Comparison of ENCODE assay signal across 1 cellular context in the genomic region with DNA sequence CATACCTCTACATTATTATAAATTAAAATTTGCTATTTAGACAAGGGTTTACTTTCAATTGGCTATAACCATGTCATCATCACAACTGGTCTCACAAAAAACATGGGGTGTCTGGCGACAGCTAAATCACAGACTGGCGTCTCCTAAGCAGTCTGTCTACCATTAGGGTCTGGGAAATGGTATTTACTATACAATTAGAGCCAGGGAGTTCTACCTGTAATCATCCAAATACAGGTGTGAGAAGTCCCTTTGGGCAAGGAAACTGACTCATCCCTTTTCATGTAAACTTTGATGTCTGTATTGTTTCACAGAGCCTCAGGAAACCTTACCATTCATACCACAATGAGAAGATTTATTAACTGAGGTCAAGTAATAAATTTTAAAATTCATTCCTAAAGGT.
A peak's percentile ranks its signal among the peaks of the same experiment; 100 is the strongest.
TF ChIP-seq lines count a peak whose summit lies in the region.

No MANE protein-coding gene starts in this region.

TF ChIP-seq in HCT116, 20 proteins besides CTCF, POLR2A, EP300 and RAD21 (continued from another document):
- no peak for TF ChIP-seq REST (IDR thresholded peaks at IDR 0.05; ENCODE audit: low read depth)
- peak; percentile 94 for TF ChIP-seq FOSL1 (IDR thresholded peaks at IDR 0.05; ENCODE audit: low read depth)
- no peak for TF ChIP-seq ELF1 (IDR thresholded peaks at IDR 0.05; ENCODE audit: borderline replicate concordance, low read depth)
- no peak for TF ChIP-seq TCF7L2 (IDR thresholded peaks at IDR 0.05; ENCODE audit: borderline replicate concordance, extremely low read depth, insufficient read depth, insufficient read length)
- no peak for TF ChIP-seq SIN3A (IDR thresholded peaks at IDR 0.05; ENCODE audit: low read depth)
- TF ChIP-seq POLR2AphosphoS5 (IDR thresholded peaks at IDR 0.05; ENCODE audit: low read depth, low read length) = no peak
- peak; percentile 24 for TF ChIP-seq YY1 (IDR thresholded peaks at IDR 0.05; ENCODE audit: extremely low read depth, insufficient replicate concordance, low read depth, low read length)
- TF ChIP-seq, protein P1, sequence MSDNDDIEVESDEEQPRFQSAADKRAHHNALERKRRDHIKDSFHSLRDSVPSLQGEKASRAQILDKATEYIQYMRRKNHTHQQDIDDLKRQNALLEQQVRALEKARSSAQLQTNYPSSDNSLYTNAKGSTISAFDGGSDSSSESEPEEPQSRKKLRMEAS (IDR thresholded peaks at IDR 0.05) = no peak
- TF ChIP-seq SP1 (IDR thresholded peaks at IDR 0.05; ENCODE audit: low read depth) = peak; percentile 88
- 0 out of 2 replicates have a peak, but pooled peaks have one; percentile 50 for TF ChIP-seq CEBPB (IDR thresholded peaks at IDR 0.05; ENCODE audit: low read depth)
- no peak for TF ChIP-seq EZH2 (IDR thresholded peaks at IDR 0.05)
- TF ChIP-seq JUND (IDR thresholded peaks at IDR 0.05) = peak; percentile 95
- TF ChIP-seq ZFX (IDR thresholded peaks at IDR 0.05) = no peak
- TF ChIP-seq SRF (IDR thresholded peaks at IDR 0.05; ENCODE audit: low read depth) = peak; percentile 58; the same call in 1 of the 2 replicates
- TF ChIP-seq EGR1 (IDR thresholded peaks at IDR 0.05; ENCODE audit: low read depth) = no peak
- TF ChIP-seq, protein P2, sequence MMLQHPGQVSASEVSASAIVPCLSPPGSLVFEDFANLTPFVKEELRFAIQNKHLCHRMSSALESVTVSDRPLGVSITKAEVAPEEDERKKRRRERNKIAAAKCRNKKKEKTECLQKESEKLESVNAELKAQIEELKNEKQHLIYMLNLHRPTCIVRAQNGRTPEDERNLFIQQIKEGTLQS (IDR thresholded peaks at IDR 0.05) = peak; percentile 56; the same call in 1 of the 2 replicates
TF ChIP-seq in HCT116: peak in this region for 9.
